9 cellular contexts compared by ENCODE assay signal in the genomic region with DNA sequence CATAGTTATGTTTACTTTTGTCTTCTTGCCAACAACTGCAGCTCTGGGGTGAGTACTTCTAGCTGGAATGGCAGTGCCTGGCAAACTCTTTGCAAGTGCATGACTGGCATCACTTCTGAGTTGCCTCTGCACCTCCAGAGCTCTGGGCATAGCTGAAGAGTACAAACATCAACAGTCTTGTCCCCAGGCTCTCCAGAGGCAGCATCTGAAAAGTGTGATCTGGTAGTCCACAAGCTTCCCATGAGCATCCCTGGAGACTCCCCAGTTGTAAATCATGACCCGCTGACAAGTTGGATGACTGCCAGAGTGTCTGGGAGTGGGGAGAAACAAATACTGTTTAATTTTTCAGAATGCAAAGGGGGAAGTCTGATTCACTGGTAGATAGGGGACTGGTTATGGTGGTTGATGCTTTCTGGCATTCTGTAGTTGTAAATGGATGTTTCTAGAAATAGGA.
DNase-seq lines count a peak whose midpoint lies in the region; ATAC-seq and TF ChIP-seq lines count a peak whose summit lies in the region.
"Had no signal": no experiment of that assay in that cellular context is flagged by ENCODE, and none has a peak within 500 bp of the region (broad histone marks: within the 10 kb centered on the region; RNA-seq: fewer than 3 reads in every experiment).

No MANE protein-coding gene starts in this region.

- H3K9me3 Mint-ChIP-seq in chondrocyte (ENCODE audit: low read depth): no peaks in the 10 kb centered on the region

- TF ChIP-seq EP300 in stomach (IDR thresholded peaks at IDR 0.05): no peak

- no peaks in the 10 kb centered on the region for H3K9me2 ChIP-seq in MM.1S (replicated peaks; ENCODE audit: insufficient read depth, low read length)

- H3K79me2 ChIP-seq in MM.1S (ENCODE audit: low read length): no peaks in the 10 kb centered on the region

- DNase-seq in NCI-H524 (lab: John Stamatoyannopoulos, UW) (peak; percentile 4 to 6), NCI-H524 treated with DMSO at 0.1 percent for 48 hours (lab: John Stamatoyannopoulos, UW) (no peak), NCI-H748 (lab: John Stamatoyannopoulos, UW; ENCODE audit: unreplicated experiment) (peak; percentile 78), chondrocyte (ENCODE audit: low spot score) (no peak), stromal cell of bone marrow (ENCODE audit: low read depth) (peak; percentile 50), MM.1S (no peak), stomach (no peak)

- H2AFZ ChIP-seq in MM.1S (ENCODE audit: low read length): no peak overlapping the region

- peaks cover 17% of the 10 kb centered on the region for H3K27me3 Mint-ChIP-seq in chondrocyte (ENCODE audit: low read depth)

- H3F3A ChIP-seq in MM.1S (ENCODE audit: insufficient read depth, low read length): no peaks in the 10 kb centered on the region

- H3K4me3 ChIP-seq in MM.1S (ENCODE audit: low read length) (no peak overlapping the region), stomach (no peak overlapping the region)
- H3K4me3 ChIP-seq: coronary artery had no signal

- H3K4me1 Mint-ChIP-seq in chondrocyte (ENCODE audit: low read depth): peaks cover 23% of the 10 kb centered on the region

- no peaks in the 10 kb centered on the region for H4K20me1 ChIP-seq in MM.1S (ENCODE audit: insufficient read depth, low read length)

- no peak overlapping the region for H3K4me3 Mint-ChIP-seq in chondrocyte (ENCODE audit: unreplicated experiment)

- WGBS in stomach, 5 donors: 47 to 83% (median 67%) methylated on average over 1 of the region's 1 CpG

- intact Hi-C loops in stomach (cut with DNase I; ENCODE audit: low total_unique reads): no loop called here

- TF ChIP-seq POLR2A in stomach (IDR thresholded peaks at IDR 0.05): no peak

- no peak for ATAC-seq in HG03045 (IDR thresholded peaks at IDR 0.05; ENCODE audit: unreplicated experiment)

- no peaks in the 10 kb centered on the region for H3K36me3 Mint-ChIP-seq in chondrocyte (ENCODE audit: low read depth)

- no peak overlapping the region for H3K9ac ChIP-seq in MM.1S (ENCODE audit: low read length)

- H3K27me3 ChIP-seq in MM.1S (replicated peaks; ENCODE audit: insufficient read depth, low read length) (no peaks in the 10 kb centered on the region), stomach (peaks cover 0 to 15% (median 0%) of the 10 kb centered on the region in 3 donors)

- H3K4me2 ChIP-seq in MM.1S (ENCODE audit: low read depth, low read length): no peak overlapping the region

- TF ChIP-seq CTCF in chondrocyte (IDR thresholded peaks at IDR 0.05): no peak
- TF ChIP-seq CTCF in MM.1S (IDR thresholded peaks at IDR 0.05; ENCODE audit: low read length): no peak
- no peak for TF ChIP-seq CTCF in stomach (IDR thresholded peaks at IDR 0.05)

- H3K27ac Mint-ChIP-seq in chondrocyte (ENCODE audit: unreplicated experiment): peak overlapping the region; percentile 49

- no peaks in the 10 kb centered on the region for H3K9me3 ChIP-seq in MM.1S (replicated peaks; ENCODE audit: insufficient read depth, low read length)
- H3K9me3 ChIP-seq in stomach: no peaks in the 10 kb centered on the region

- H3K27ac ChIP-seq in MM.1S (ENCODE audit: low read length) (no peak overlapping the region), stomach (no peak overlapping the region)
- H3K27ac ChIP-seq: coronary artery had no signal

- H3K4me1 ChIP-seq in MM.1S (ENCODE audit: low read length) (no peaks in the 10 kb centered on the region), stomach (no peaks in the 10 kb centered on the region)

- no peaks in the 10 kb centered on the region for H3K36me3 ChIP-seq in MM.1S (replicated peaks; ENCODE audit: insufficient read depth, low read length)
- no peaks in the 10 kb centered on the region for H3K36me3 ChIP-seq in stomach

Comparison
In these comparisons a context has a peak if more than half of its experiments do, and no peak if none do; other contexts are left out.
1. DNase-seq: peak in NCI-H524 (2 of 2), NCI-H748 (single experiment) and stromal cell of bone marrow (single experiment); none in NCI-H524 treated with DMSO at 0.1 percent for 48 hours (single experiment), chondrocyte (single experiment), MM.1S (single experiment) and stomach (single experiment).